In the genomic region with DNA sequence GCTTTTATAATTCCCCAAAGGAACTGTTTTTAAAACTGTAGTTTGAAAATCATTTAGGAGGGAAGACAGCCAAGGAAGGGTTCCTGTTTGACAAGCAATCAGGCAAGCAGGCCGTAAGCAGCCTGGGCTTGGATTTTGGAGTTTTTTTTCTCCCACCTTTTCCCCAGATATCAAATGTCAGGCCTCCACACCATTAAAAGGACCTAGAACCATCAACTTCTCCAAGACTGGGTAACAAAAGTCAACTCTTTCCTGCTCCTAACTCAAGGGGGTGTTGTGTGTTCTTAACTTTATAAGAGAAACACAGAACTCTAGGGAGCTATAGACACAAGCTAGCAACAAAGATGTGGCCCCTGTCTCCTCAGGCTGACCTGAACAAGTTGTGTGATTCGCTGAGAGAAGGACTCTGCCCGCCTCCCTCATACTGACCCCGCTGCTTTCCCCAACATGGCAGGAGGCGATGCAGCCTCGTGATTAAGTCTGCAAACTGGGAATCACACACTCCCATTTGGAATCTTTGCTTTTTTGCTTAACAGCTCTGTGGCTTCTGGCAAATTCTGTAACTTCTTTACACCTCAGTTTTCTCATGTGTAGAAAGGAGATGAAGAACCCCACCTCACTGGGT, we compare ENCODE assay signal across 11 cellular contexts.
DNase-seq lines count a peak whose midpoint lies in the region; ATAC-seq and TF ChIP-seq lines count a peak whose summit lies in the region.
"Had no signal": no experiment of that assay in that cellular context is flagged by ENCODE, and none has a peak within 500 bp of the region (broad histone marks: within the 10 kb centered on the region; RNA-seq: fewer than 3 reads in every experiment).

No MANE protein-coding gene starts in this region.

- H2BK15ac ChIP-seq in neuronal stem cell (ENCODE audit: low read length): no peak overlapping the region

- H3K36me3 Mint-ChIP-seq in IgD-negative memory B cell: no peaks in the 10 kb centered on the region

- H2AK5ac ChIP-seq in neuronal stem cell (ENCODE audit: low read depth, low read length): no peak overlapping the region

- H3K4ac ChIP-seq in neuronal stem cell (ENCODE audit: low read length): no peak overlapping the region

- H4K91ac ChIP-seq in neuronal stem cell (ENCODE audit: low read depth, low read length, poor library complexity): no peak overlapping the region

- DNase-seq in coronary artery (ENCODE audit: low spot score) (peak; percentile 28), neuronal stem cell (ENCODE audit: low spot score) (no peak), foreskin keratinocyte (no peak), GOT3 (lab: John Stamatoyannopoulos, UW) (no peak), inferior parietal cortex (ENCODE audit: extremely low spot score) (no peak)
- DNase-seq in central memory CD4-positive, alpha-beta T cell: no peak
- DNase-seq: activated CD4-positive, alpha-beta T cell treated with anti-CD3 and anti-CD28 coated beads for 1 hour; activated naive CD8-positive, alpha-beta T cell treated with anti-CD3 and anti-CD28 coated beads, Interleukin-2, amount 50 U/mL, for 24 hours had no signal

- H2BK12ac ChIP-seq in neuronal stem cell (ENCODE audit: low read length): no peak overlapping the region

- no peaks in the 10 kb centered on the region for H3K27me3 ChIP-seq in BLaER1 treated with 17β-estradiol and CSF1 and Interleukin-3, amounts not matched to agents 10 nM and 100 nM
- H3K27me3 ChIP-seq in neuronal stem cell (ENCODE audit: control insufficient read depth in 3 of 3, insufficient read depth in 3 of 3, low read depth in 1 of 3, low read length in 3 of 3): no peaks in the 10 kb centered on the region
- no peaks in the 10 kb centered on the region for H3K27me3 ChIP-seq in foreskin keratinocyte

- no peak overlapping the region for H4K8ac ChIP-seq in neuronal stem cell (ENCODE audit: low read depth, low read length)

- no peak overlapping the region for H3K14ac ChIP-seq in neuronal stem cell (ENCODE audit: low read length)

- H3K4me2 ChIP-seq in BLaER1 treated with 17β-estradiol and CSF1 and Interleukin-3, amounts not matched to agents 10 nM and 100 nM: peak overlapping the region; percentile 56 to 93 (median 83)
- H3K4me2 ChIP-seq in neuronal stem cell (ENCODE audit: insufficient read depth, low read length, poor library complexity, severe bottlenecking): no peak overlapping the region
- H3K4me2 ChIP-seq: smooth muscle cell had no signal

- peaks cover 72 to 97% (median 80%) of the 10 kb centered on the region in 10 experiments for H3K4me1 ChIP-seq in BLaER1 treated with 17β-estradiol and CSF1 and Interleukin-3, amounts not matched to agents 10 nM and 100 nM
- peaks cover 2 to 5% of the 10 kb centered on the region in 2 donors for H3K4me1 ChIP-seq in neuronal stem cell (ENCODE audit: control insufficient read depth in 2 of 2, insufficient read depth in 1 of 2, low read depth in 1 of 2, low read length in 2 of 2)
- H3K4me1 ChIP-seq in foreskin keratinocyte: peaks cover 19% of the 10 kb centered on the region

- no peak overlapping the region for H2BK120ac ChIP-seq in neuronal stem cell (ENCODE audit: low read depth, low read length)

- H2BK5ac ChIP-seq in neuronal stem cell (ENCODE audit: low read length): no peak overlapping the region

- H3K4me1 Mint-ChIP-seq in IgD-negative memory B cell: peaks cover 32 to 53% (median 52%) of the 10 kb centered on the region in 3 donors

- TF ChIP-seq CTCF in coronary artery (IDR thresholded peaks at IDR 0.05) (no peak), foreskin keratinocyte (conservative IDR thresholded peaks at IDR 0.05) (no peak)

- peaks cover 0 to 32% (median 6%) of the 10 kb centered on the region in 11 experiments; a peak in 12 of 22 replicates for H3K9me3 ChIP-seq in BLaER1 treated with 17β-estradiol and CSF1 and Interleukin-3, amounts not matched to agents 10 nM and 100 nM (replicated peaks in 1 of 11)
- H3K9me3 ChIP-seq in neuronal stem cell (replicated peaks in 1 of 2; ENCODE audit: control insufficient read depth in 2 of 2, insufficient read depth in 1 of 2, low read depth in 1 of 2, low read length in 2 of 2): peaks cover 0 to 2% of the 10 kb centered on the region in 2 donors

- H2AFZ ChIP-seq in neuronal stem cell (ENCODE audit: low read length): peak overlapping the region; percentile 27

- H3K9ac ChIP-seq in BLaER1 treated with 17β-estradiol and CSF1 and Interleukin-3, amounts not matched to agents 10 nM and 100 nM: peak overlapping the region; percentile 74 to 89 (median 86)
- no peak overlapping the region for H3K9ac ChIP-seq in neuronal stem cell (ENCODE audit: low read depth, low read length, poor library complexity)

- WGBS in neuronal stem cell (ENCODE audit: extremely low coverage in 2 of 2, insufficient read length in 2 of 2, insufficient replicate concordance in 1 of 2), 2 donors: no CpG with 5 or more reads among the region's 6 CpGs

- H3K4me3 Mint-ChIP-seq in IgD-negative memory B cell: peak overlapping the region in 3 of 4 donors; percentile 25 to 68 (median 66)
- H3K4me3 Mint-ChIP-seq: activated naive CD8-positive, alpha-beta T cell treated with anti-CD3 and anti-CD28 coated beads, Interleukin-2, amount 50 U/mL, for 24 hours had no signal

- ATAC-seq in foreskin keratinocyte: no peak
- ATAC-seq: activated naive CD8-positive, alpha-beta T cell treated with anti-CD3 and anti-CD28 coated beads, Interleukin-2, amount 50 U/mL, for 24 hours had no signal

- peak overlapping the region; percentile 92 to 99 (median 97) for H3K27ac ChIP-seq in BLaER1 treated with 17β-estradiol and CSF1 and Interleukin-3, amounts not matched to agents 10 nM and 100 nM
- H3K27ac ChIP-seq in coronary artery (peak overlapping the region in 1 of 2 donors; percentile 55), neuronal stem cell (replicated peaks; ENCODE audit: low read length) (no peak overlapping the region), foreskin keratinocyte (no peak overlapping the region)

- H3K18ac ChIP-seq in neuronal stem cell (ENCODE audit: low read length): no peak overlapping the region

- H3K4me3 ChIP-seq in BLaER1 treated with 17β-estradiol and CSF1 and Interleukin-3, amounts not matched to agents 10 nM and 100 nM: peak overlapping the region in 1 of 10 experiments; percentile 19; a peak in 1 of 20 replicates
- H3K4me3 ChIP-seq in coronary artery (no peak overlapping the region), neuronal stem cell (ENCODE audit: low read length in 2 of 2) (no peak overlapping the region)
- H3K4me3 ChIP-seq: smooth muscle cell had no signal

- no peaks in the 10 kb centered on the region for H3K79me1 ChIP-seq in neuronal stem cell (ENCODE audit: low read depth, low read length)

- H3K27ac Mint-ChIP-seq in IgD-negative memory B cell: peak overlapping the region; percentile 46 to 94 (median 72)

- peaks cover 0 to 4% (median 0%) of the 10 kb centered on the region in 11 experiments; a peak in 1 of 22 replicates for H3K36me3 ChIP-seq in BLaER1 treated with 17β-estradiol and CSF1 and Interleukin-3, amounts not matched to agents 10 nM and 100 nM
- H3K36me3 ChIP-seq in neuronal stem cell (replicated peaks in 1 of 2; ENCODE audit: control insufficient read depth in 2 of 2, insufficient read depth in 2 of 2, low read length in 2 of 2): no peaks in the 10 kb centered on the region

- H3K23ac ChIP-seq in neuronal stem cell (ENCODE audit: low read depth, low read length, poor library complexity): no peak overlapping the region

- no peaks in the 10 kb centered on the region for H3K9me3 Mint-ChIP-seq in IgD-negative memory B cell
- H3K9me3 Mint-ChIP-seq: activated naive CD8-positive, alpha-beta T cell treated with anti-CD3 and anti-CD28 coated beads, Interleukin-2, amount 50 U/mL, for 24 hours had no signal

- no peaks in the 10 kb centered on the region for H3K27me3 Mint-ChIP-seq in IgD-negative memory B cell
- H3K27me3 Mint-ChIP-seq: activated naive CD8-positive, alpha-beta T cell treated with anti-CD3 and anti-CD28 coated beads, Interleukin-2, amount 50 U/mL, for 24 hours had no signal

- no peaks in the 10 kb centered on the region for H4K20me1 ChIP-seq in BLaER1 treated with 17β-estradiol and CSF1 and Interleukin-3, amounts not matched to agents 10 nM and 100 nM

Comparison
In these comparisons a context has a peak if more than half of its experiments do, and no peak if none do; other contexts are left out.
1. H3K27ac ChIP-seq: peak in BLaER1 treated with 17β-estradiol and CSF1 and Interleukin-3, amounts not matched to agents 10 nM and 100 nM (11 of 11); none in neuronal stem cell (single experiment) and foreskin keratinocyte (single experiment).